1 cellular context compared by ENCODE assay signal in the genomic region with DNA sequence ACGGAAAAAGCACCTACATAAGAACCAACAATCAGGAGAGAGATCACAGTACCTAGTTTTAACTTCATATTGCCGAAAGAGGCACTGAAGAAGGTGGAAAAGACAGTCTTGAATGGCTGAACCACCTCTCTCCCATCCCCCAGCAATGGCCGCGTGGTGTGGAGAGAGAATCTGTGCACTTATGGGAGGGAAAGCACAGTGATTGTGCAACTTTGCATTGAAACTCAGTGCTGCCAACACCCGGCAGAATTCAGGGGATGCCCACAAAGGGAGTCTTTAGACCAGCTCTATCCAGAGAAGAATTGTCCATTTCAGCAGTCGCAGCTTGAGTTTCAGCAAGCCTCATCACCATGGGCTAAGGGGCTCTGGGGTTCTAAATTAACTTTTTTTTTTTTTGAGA.
TF ChIP-seq lines count a peak whose summit lies in the region.

No MANE protein-coding gene starts in this region.

TF ChIP-seq in K562, 482 proteins besides CTCF, POLR2A, EP300 and RAD21 (continued from another document):
- TF ChIP-seq, protein P1, sequence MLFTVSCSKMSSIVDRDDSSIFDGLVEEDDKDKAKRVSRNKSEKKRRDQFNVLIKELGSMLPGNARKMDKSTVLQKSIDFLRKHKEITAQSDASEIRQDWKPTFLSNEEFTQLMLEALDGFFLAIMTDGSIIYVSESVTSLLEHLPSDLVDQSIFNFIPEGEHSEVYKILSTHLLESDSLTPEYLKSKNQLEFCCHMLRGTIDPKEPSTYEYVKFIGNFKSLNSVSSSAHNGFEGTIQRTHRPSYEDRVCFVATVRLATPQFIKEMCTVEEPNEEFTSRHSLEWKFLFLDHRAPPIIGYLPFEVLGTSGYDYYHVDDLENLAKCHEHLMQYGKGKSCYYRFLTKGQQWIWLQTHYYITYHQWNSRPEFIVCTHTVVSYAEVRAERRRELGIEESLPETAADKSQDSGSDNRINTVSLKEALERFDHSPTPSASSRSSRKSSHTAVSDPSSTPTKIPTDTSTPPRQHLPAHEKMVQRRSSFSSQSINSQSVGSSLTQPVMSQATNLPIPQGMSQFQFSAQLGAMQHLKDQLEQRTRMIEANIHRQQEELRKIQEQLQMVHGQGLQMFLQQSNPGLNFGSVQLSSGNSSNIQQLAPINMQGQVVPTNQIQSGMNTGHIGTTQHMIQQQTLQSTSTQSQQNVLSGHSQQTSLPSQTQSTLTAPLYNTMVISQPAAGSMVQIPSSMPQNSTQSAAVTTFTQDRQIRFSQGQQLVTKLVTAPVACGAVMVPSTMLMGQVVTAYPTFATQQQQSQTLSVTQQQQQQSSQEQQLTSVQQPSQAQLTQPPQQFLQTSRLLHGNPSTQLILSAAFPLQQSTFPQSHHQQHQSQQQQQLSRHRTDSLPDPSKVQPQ (CRISPR knock-in tag; IDR thresholded peaks at IDR 0.05; ENCODE audit: borderline replicate concordance), result no peak
- TF ChIP-seq YY1 (IDR thresholded peaks at IDR 0.05; ENCODE audit: borderline replicate concordance in 1 of 3, control insufficient read depth in 1 of 3, extremely low read depth in 1 of 3, insufficient read depth in 3 of 3, insufficient read length in 1 of 3, insufficient replicate concordance in 2 of 3, low read depth in 1 of 3, low read length in 2 of 3) (peak in 1 of 3 experiments; percentile 34), CEBPB (tag; IDR thresholded peaks at IDR 0.05) (peak; percentile 91), TCF3 (CRISPR knock-in tag; IDR thresholded peaks at IDR 0.05) (no peak), ZNF384 (IDR thresholded peaks at IDR 0.05; ENCODE audit: low read depth, low read length) (no peak), STAT5B (CRISPR knock-in tag; IDR thresholded peaks at IDR 0.05) (no peak), CHCHD3 (CRISPR knock-in tag; IDR thresholded peaks at IDR 0.05) (no peak), ETV6 (IDR thresholded peaks at IDR 0.05; ENCODE audit: borderline replicate concordance in 1 of 2, low read depth in 2 of 2, low read length in 1 of 2) (no peak), ETV6 (CRISPR knock-in tag; IDR thresholded peaks at IDR 0.05; ENCODE audit: borderline replicate concordance) (no peak)
- TF ChIP-seq, protein P2, sequence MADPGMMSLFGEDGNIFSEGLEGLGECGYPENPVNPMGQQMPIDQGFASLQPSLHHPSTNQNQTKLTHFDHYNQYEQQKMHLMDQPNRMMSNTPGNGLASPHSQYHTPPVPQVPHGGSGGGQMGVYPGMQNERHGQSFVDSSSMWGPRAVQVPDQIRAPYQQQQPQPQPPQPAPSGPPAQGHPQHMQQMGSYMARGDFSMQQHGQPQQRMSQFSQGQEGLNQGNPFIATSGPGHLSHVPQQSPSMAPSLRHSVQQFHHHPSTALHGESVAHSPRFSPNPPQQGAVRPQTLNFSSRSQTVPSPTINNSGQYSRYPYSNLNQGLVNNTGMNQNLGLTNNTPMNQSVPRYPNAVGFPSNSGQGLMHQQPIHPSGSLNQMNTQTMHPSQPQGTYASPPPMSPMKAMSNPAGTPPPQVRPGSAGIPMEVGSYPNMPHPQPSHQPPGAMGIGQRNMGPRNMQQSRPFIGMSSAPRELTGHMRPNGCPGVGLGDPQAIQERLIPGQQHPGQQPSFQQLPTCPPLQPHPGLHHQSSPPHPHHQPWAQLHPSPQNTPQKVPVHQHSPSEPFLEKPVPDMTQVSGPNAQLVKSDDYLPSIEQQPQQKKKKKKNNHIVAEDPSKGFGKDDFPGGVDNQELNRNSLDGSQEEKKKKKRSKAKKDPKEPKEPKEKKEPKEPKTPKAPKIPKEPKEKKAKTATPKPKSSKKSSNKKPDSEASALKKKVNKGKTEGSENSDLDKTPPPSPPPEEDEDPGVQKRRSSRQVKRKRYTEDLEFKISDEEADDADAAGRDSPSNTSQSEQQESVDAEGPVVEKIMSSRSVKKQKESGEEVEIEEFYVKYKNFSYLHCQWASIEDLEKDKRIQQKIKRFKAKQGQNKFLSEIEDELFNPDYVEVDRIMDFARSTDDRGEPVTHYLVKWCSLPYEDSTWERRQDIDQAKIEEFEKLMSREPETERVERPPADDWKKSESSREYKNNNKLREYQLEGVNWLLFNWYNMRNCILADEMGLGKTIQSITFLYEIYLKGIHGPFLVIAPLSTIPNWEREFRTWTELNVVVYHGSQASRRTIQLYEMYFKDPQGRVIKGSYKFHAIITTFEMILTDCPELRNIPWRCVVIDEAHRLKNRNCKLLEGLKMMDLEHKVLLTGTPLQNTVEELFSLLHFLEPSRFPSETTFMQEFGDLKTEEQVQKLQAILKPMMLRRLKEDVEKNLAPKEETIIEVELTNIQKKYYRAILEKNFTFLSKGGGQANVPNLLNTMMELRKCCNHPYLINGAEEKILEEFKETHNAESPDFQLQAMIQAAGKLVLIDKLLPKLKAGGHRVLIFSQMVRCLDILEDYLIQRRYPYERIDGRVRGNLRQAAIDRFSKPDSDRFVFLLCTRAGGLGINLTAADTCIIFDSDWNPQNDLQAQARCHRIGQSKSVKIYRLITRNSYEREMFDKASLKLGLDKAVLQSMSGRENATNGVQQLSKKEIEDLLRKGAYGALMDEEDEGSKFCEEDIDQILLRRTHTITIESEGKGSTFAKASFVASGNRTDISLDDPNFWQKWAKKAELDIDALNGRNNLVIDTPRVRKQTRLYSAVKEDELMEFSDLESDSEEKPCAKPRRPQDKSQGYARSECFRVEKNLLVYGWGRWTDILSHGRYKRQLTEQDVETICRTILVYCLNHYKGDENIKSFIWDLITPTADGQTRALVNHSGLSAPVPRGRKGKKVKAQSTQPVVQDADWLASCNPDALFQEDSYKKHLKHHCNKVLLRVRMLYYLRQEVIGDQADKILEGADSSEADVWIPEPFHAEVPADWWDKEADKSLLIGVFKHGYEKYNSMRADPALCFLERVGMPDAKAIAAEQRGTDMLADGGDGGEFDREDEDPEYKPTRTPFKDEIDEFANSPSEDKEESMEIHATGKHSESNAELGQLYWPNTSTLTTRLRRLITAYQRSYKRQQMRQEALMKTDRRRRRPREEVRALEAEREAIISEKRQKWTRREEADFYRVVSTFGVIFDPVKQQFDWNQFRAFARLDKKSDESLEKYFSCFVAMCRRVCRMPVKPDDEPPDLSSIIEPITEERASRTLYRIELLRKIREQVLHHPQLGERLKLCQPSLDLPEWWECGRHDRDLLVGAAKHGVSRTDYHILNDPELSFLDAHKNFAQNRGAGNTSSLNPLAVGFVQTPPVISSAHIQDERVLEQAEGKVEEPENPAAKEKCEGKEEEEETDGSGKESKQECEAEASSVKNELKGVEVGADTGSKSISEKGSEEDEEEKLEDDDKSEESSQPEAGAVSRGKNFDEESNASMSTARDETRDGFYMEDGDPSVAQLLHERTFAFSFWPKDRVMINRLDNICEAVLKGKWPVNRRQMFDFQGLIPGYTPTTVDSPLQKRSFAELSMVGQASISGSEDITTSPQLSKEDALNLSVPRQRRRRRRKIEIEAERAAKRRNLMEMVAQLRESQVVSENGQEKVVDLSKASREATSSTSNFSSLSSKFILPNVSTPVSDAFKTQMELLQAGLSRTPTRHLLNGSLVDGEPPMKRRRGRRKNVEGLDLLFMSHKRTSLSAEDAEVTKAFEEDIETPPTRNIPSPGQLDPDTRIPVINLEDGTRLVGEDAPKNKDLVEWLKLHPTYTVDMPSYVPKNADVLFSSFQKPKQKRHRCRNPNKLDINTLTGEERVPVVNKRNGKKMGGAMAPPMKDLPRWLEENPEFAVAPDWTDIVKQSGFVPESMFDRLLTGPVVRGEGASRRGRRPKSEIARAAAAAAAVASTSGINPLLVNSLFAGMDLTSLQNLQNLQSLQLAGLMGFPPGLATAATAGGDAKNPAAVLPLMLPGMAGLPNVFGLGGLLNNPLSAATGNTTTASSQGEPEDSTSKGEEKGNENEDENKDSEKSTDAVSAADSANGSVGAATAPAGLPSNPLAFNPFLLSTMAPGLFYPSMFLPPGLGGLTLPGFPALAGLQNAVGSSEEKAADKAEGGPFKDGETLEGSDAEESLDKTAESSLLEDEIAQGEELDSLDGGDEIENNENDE (IDR thresholded peaks at IDR 0.05; ENCODE audit: low read depth, low read length), result no peak
